22 cellular contexts compared by ENCODE assay signal in the genomic region with DNA sequence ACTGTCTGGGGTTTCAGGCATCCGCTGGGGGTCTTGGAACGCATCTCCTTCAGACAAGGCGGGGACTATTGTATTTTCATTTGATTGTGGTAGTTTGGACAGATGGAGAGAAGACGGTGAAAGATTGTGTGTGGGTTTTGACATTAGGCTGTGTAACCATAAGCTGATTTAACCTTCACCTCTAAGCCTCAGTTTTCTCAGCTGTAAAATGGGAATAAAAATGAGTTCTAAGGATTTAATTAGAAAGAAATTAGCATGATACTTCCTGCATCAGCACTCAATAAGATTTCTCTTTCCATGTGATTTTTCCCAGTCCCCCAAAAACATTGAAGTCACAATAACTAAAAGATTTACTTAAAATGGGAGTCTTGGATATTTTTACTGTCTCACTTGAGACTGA.
DNase-seq lines count a peak whose midpoint lies in the region; ATAC-seq, FAIRE-seq and TF ChIP-seq lines count a peak whose summit lies in the region.
"Had no signal": no experiment of that assay in that cellular context is flagged by ENCODE, and none has a peak within 500 bp of the region (broad histone marks: within the 10 kb centered on the region; RNA-seq: fewer than 3 reads in every experiment).

No MANE protein-coding gene starts in this region.

- H3K4me1 ChIP-seq in BLaER1, result peaks cover 17% of the 10 kb centered on the region
- H3K4me1 ChIP-seq in neural progenitor cell, result peaks cover 32% of the 10 kb centered on the region
- H3K4me1 ChIP-seq in mucosa of descending colon (ENCODE audit: low read depth), result peaks cover 23% of the 10 kb centered on the region

- H3F3A ChIP-seq in neural progenitor cell (ENCODE audit: low read depth), result peaks cover 30% of the 10 kb centered on the region

- H3K9me3 Mint-ChIP-seq in brain (peaks cover 0 to 3% (median 0%) of the 10 kb centered on the region in 5 experiments), neural progenitor cell (no peaks in the 10 kb centered on the region)
- H3K9me3 Mint-ChIP-seq: natural killer cell treated with Interleukin-12 subunit alpha and Interleukin-12 subunit beta and Interleukin-15 and Interleukin-18, amount 100 ng/mL, for 72 hours had no signal

- H3K36me3 ChIP-seq in BLaER1 (no peaks in the 10 kb centered on the region), KOPT-K1 (ENCODE audit: insufficient read depth, low read length) (no peaks in the 10 kb centered on the region), neural progenitor cell (no peaks in the 10 kb centered on the region), mucosa of descending colon (ENCODE audit: low read depth) (no peaks in the 10 kb centered on the region)
- H3K36me3 ChIP-seq: gastroesophageal sphincter, transverse colon had no signal

- TF ChIP-seq CTCF in brain (conservative IDR thresholded peaks at IDR 0.05) (no peak), neural progenitor cell (IDR thresholded peaks at IDR 0.05) (no peak), mucosa of descending colon (IDR thresholded peaks at IDR 0.05) (no peak)

- H3K4me1 Mint-ChIP-seq in brain (peaks cover 81% of the 10 kb centered on the region), neural progenitor cell (peaks cover 25% of the 10 kb centered on the region)

- peak overlapping the region in 4 of 5 experiments; percentile 47 to 82 (median 78) for H3K27ac Mint-ChIP-seq in brain
- no peak overlapping the region for H3K27ac Mint-ChIP-seq in neural progenitor cell
- H3K27ac Mint-ChIP-seq: activated CD8-positive, alpha-beta T cell treated with anti-CD3 and anti-CD28 coated beads, Interleukin-2, amount 10 ng/mL, durations not matched to agents 7 days and 5 days; natural killer cell treated with Interleukin-12 subunit alpha and Interleukin-12 subunit beta and Interleukin-15 and Interleukin-18, amount 100 ng/mL, for 72 hours had no signal

- no peaks in the 10 kb centered on the region for H3K9me3 ChIP-seq in BLaER1
- no peaks in the 10 kb centered on the region for H3K9me3 ChIP-seq in KOPT-K1 (ENCODE audit: insufficient read depth, low read length, poor library complexity, severe bottlenecking)
- no peaks in the 10 kb centered on the region for H3K9me3 ChIP-seq in neural progenitor cell (ENCODE audit: low read depth)
- H3K9me3 ChIP-seq in mucosa of descending colon, result no peaks in the 10 kb centered on the region
- H3K9me3 ChIP-seq: gastroesophageal sphincter, transverse colon had no signal

- intact Hi-C loops in mucosa of descending colon (cut with DNase I, micrococcal nuclease), result no loop called here

- H3K4me2 ChIP-seq in BLaER1 (peak overlapping the region; percentile 66), neural progenitor cell (peak overlapping the region; percentile 68)

- DNase-seq in neural progenitor cell (ENCODE audit: low spot score), result no peak
- no peak for DNase-seq in GM19239 (ENCODE audit: insufficient read length, low spot score)
- DNase-seq in mucosa of descending colon, result no peak
- DNase-seq in globus pallidus (ENCODE audit: low spot score), result no peak
- DNase-seq: activated CD4-positive, CD25-positive, alpha-beta regulatory T cell treated with anti-CD3 and anti-CD28 coated beads, Interleukin-2, amount 50 U/mL, for 72 hours; activated CD8-positive, alpha-beta T cell treated with anti-CD3 and anti-CD28 coated beads, Interleukin-2, amount 10 ng/mL, durations not matched to agents 7 days and 5 days; activated naive CD4-positive, alpha-beta T cell treated with Interleukin-2 at 50 U/mL for 16 hours; activated T-cell treated with anti-CD3 and anti-CD28 coated beads, Interleukin-2, amount 50 U/mL, for 1 hour; amniotic stem cell; DMS79 treated with DMSO at 0.1 percent for 48 hours; IMR-90; NK-92 treated with Interleukin-12 subunit alpha and Interleukin-12 subunit beta, amount 100 ng/mL, for 24 hours; stimulated activated naive B cell treated with anti-CD40 and anti-IgM and Interleukin-4, amounts not matched to agents 10 μg/mL and 1 μg/mL and 100 μg/mL, for 72 hours; T1000; transverse colon had no signal

- H3K27me3 Mint-ChIP-seq in brain (no peaks in the 10 kb centered on the region), neural progenitor cell (ENCODE audit: insufficient read depth, low read depth) (no peaks in the 10 kb centered on the region)
- H3K27me3 Mint-ChIP-seq: natural killer cell treated with Interleukin-12 subunit alpha and Interleukin-12 subunit beta and Interleukin-15 and Interleukin-18, amount 100 ng/mL, for 72 hours; stimulated activated naive B cell treated with anti-CD40 and anti-IgM and Interleukin-4, amounts not matched to agents 10 μg/mL and 1 μg/mL and 100 μg/mL, for 72 hours had no signal

- H3K4me3 ChIP-seq in BLaER1 (no peak overlapping the region), neural progenitor cell (peak overlapping the region; percentile 18), mucosa of descending colon (no peak overlapping the region)
- H3K4me3 ChIP-seq: gastroesophageal sphincter, transverse colon had no signal

- H2AFZ ChIP-seq in neural progenitor cell (replicated peaks), result no peak overlapping the region

- H3K36me3 Mint-ChIP-seq in brain (peaks cover 18% of the 10 kb centered on the region), neural progenitor cell (no peaks in the 10 kb centered on the region)
- H3K36me3 Mint-ChIP-seq: natural killer cell treated with Interleukin-12 subunit alpha and Interleukin-12 subunit beta and Interleukin-15 and Interleukin-18, amount 100 ng/mL, for 72 hours had no signal

- H3K27ac ChIP-seq in BLaER1, result peak overlapping the region; percentile 50
- peak overlapping the region; percentile 57 for H3K27ac ChIP-seq in KOPT-K1 (ENCODE audit: low read depth, low read length, poor library complexity, severe bottlenecking)
- peak overlapping the region; percentile 68 for H3K27ac ChIP-seq in neural progenitor cell

- ATAC-seq in HG03039 (IDR thresholded peaks at IDR 0.05; ENCODE audit: unreplicated experiment) (no peak), mucosa of descending colon (no peak)
- ATAC-seq: activated CD8-positive, alpha-beta T cell treated with anti-CD3 and anti-CD28 coated beads, Interleukin-2, amount 10 ng/mL, durations not matched to agents 7 days and 5 days; HCT116; natural killer cell treated with Interleukin-12 subunit alpha and Interleukin-12 subunit beta and Interleukin-15 and Interleukin-18, amount 100 ng/mL, for 72 hours had no signal

- H4K20me1 ChIP-seq in BLaER1 (peaks cover 40% of the 10 kb centered on the region), neural progenitor cell (ENCODE audit: low read depth) (peaks cover 21% of the 10 kb centered on the region)

- H3K9ac ChIP-seq in BLaER1 (no peak overlapping the region), neural progenitor cell (no peak overlapping the region)

- H3K79me2 ChIP-seq in neural progenitor cell (ENCODE audit: low read depth), result peaks cover 7% of the 10 kb centered on the region

- no peak for FAIRE-seq in GM19239 (lab: Jason Lieb, UNC)

- H3K4me3 Mint-ChIP-seq in brain (peak overlapping the region in 4 of 5 experiments; percentile 23 to 62 (median 44)), neural progenitor cell (no peak overlapping the region)
- H3K4me3 Mint-ChIP-seq: activated CD8-positive, alpha-beta T cell treated with anti-CD3 and anti-CD28 coated beads, Interleukin-2, amount 10 ng/mL, durations not matched to agents 7 days and 5 days; natural killer cell treated with Interleukin-12 subunit alpha and Interleukin-12 subunit beta and Interleukin-15 and Interleukin-18, amount 100 ng/mL, for 72 hours had no signal

- H3K27me3 ChIP-seq in BLaER1 (no peaks in the 10 kb centered on the region), neural progenitor cell (no peaks in the 10 kb centered on the region)
- H3K27me3 ChIP-seq: gastroesophageal sphincter, transverse colon had no signal
